In the genomic region with DNA sequence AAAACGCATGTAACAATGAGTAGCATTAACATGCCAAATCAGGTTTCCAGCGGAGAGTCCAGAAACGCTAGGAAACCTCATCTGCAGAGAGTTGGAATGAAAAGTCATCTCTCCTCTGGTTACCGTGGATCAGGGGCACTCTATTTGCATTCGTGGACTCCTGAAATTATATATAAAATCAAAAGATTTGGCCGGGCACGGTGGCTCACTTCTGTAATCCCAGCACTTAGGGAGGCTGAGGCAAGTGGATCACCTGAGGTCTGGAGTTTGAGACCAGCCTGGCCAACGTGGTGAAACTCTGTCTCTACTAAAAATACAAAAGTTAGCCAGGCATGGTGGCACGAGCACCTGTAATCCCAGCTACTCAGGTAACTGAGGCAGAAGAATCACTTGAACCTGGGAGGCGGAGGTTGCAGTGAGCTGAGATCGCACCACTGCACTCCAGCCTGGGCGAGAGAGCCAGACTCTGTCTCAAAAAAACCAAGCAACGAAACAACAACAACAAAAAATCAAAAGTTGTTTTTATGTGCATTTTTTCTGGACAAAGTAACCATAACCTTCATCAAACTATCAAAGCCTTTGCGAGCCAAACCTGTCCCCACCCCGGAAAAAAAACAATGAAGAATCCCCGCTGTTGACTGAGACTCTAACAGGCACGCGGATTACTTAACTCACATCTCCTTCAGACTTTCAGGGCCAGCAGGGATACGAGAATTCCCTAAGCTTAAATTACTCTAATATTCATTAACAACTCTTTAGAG, we compare ENCODE assay signal across 8 cellular contexts.
DNase-seq lines count a peak whose midpoint lies in the region; ATAC-seq and TF ChIP-seq lines count a peak whose summit lies in the region.

No MANE protein-coding gene starts in this region.

- peaks cover 3% of the 10 kb centered on the region for H3K27me3 Mint-ChIP-seq in activated naive CD4-positive, alpha-beta T cell treated with anti-CD3 and anti-CD28 coated beads for 36 hours (ENCODE audit: low read depth)
- peaks cover 18% of the 10 kb centered on the region for H3K27me3 Mint-ChIP-seq in activated naive CD8-positive, alpha-beta T cell treated with anti-CD3 and anti-CD28 coated beads, Interleukin-2, amount 50 U/mL, for 24 hours

- peaks cover 15% of the 10 kb centered on the region for H3K4me1 Mint-ChIP-seq in activated naive CD4-positive, alpha-beta T cell treated with anti-CD3 and anti-CD28 coated beads for 36 hours (ENCODE audit: low read depth)
- peaks cover 30% of the 10 kb centered on the region for H3K4me1 Mint-ChIP-seq in activated naive CD8-positive, alpha-beta T cell treated with anti-CD3 and anti-CD28 coated beads, Interleukin-2, amount 50 U/mL, for 24 hours

- peaks cover 9% of the 10 kb centered on the region for H3K9me3 Mint-ChIP-seq in activated naive CD4-positive, alpha-beta T cell treated with anti-CD3 and anti-CD28 coated beads for 36 hours
- H3K9me3 Mint-ChIP-seq in activated naive CD4-positive, alpha-beta T cell treated with anti-CD3 and anti-CD28 coated beads, Interleukin-2, amount 50 U/mL, for 72 hours = no peaks in the 10 kb centered on the region
- H3K9me3 Mint-ChIP-seq in activated naive CD8-positive, alpha-beta T cell treated with anti-CD3 and anti-CD28 coated beads, Interleukin-2, amount 50 U/mL, for 24 hours = peaks cover 7% of the 10 kb centered on the region

- DNase-seq in activated naive CD4-positive, alpha-beta T cell treated with anti-CD3 and anti-CD28 coated beads for 36 hours = no peak
- DNase-seq in activated naive CD4-positive, alpha-beta T cell treated with anti-CD3 and anti-CD28 coated beads, Interleukin-2, amount 50 U/mL, for 72 hours (ENCODE audit: low spot score in 2 of 2) = no peak
- DNase-seq in activated naive CD8-positive, alpha-beta T cell treated with anti-CD3 and anti-CD28 coated beads, Interleukin-2, amount 50 U/mL, for 24 hours = no peak
- DNase-seq in uterus (no peak), iPS-NIHi11 (ENCODE audit: low spot score) (no peak)

- no peak for ATAC-seq in activated naive CD4-positive, alpha-beta T cell treated with anti-CD3 and anti-CD28 coated beads, Interleukin-2, amount 50 U/mL, for 72 hours
- ATAC-seq in activated naive CD8-positive, alpha-beta T cell treated with anti-CD3 and anti-CD28 coated beads, Interleukin-2, amount 50 U/mL, for 24 hours = no peak
- no peak for ATAC-seq in GM21526 (IDR thresholded peaks at IDR 0.05; ENCODE audit: low FRiP score, unreplicated experiment)
- ATAC-seq in GM21576 (IDR thresholded peaks at IDR 0.05; ENCODE audit: unreplicated experiment) = no peak

- peak overlapping the region; percentile 36 for H3K4me3 Mint-ChIP-seq in activated naive CD4-positive, alpha-beta T cell treated with anti-CD3 and anti-CD28 coated beads for 36 hours
- H3K4me3 Mint-ChIP-seq in activated naive CD8-positive, alpha-beta T cell treated with anti-CD3 and anti-CD28 coated beads, Interleukin-2, amount 50 U/mL, for 24 hours = peak overlapping the region; percentile 75

- intact Hi-C loops in activated naive CD4-positive, alpha-beta T cell treated with anti-CD3 and anti-CD28 coated beads for 36 hours (cut with micrococcal nuclease) = no loop called here
- intact Hi-C loops in uterus (cut with DNase I; ENCODE audit: low total_unique reads) = no loop called here

- H3K27me3 ChIP-seq in liver (ENCODE audit: control insufficient read depth in 4 of 4, insufficient read depth in 4 of 4, low read length in 3 of 4) (no peaks in the 10 kb centered on the region), uterus (no peaks in the 10 kb centered on the region)

- H3K36me3 Mint-ChIP-seq in activated naive CD4-positive, alpha-beta T cell treated with anti-CD3 and anti-CD28 coated beads for 36 hours (ENCODE audit: low read depth) = peaks cover 2% of the 10 kb centered on the region
- H3K36me3 Mint-ChIP-seq in activated naive CD4-positive, alpha-beta T cell treated with anti-CD3 and anti-CD28 coated beads, Interleukin-2, amount 50 U/mL, for 72 hours = peaks cover 0 to 14% of the 10 kb centered on the region in 2 donors
- peaks cover 2% of the 10 kb centered on the region for H3K36me3 Mint-ChIP-seq in activated naive CD8-positive, alpha-beta T cell treated with anti-CD3 and anti-CD28 coated beads, Interleukin-2, amount 50 U/mL, for 24 hours (ENCODE audit: low read depth)

- H3K9ac ChIP-seq in liver (ENCODE audit: low read depth in 1 of 2, low read length in 2 of 2) = peak overlapping the region; percentile 82 to 86

- no peaks in the 10 kb centered on the region for H3K36me3 ChIP-seq in liver (ENCODE audit: control insufficient read depth in 4 of 4, insufficient read depth in 3 of 4, low read depth in 1 of 4, low read length in 3 of 4)
- H3K36me3 ChIP-seq in uterus = no peaks in the 10 kb centered on the region

- H3K9me3 ChIP-seq in liver (ENCODE audit: control insufficient read depth in 4 of 4, low read length in 3 of 4) (no peaks in the 10 kb centered on the region), uterus (no peaks in the 10 kb centered on the region)

- H3K27ac ChIP-seq in liver (ENCODE audit: low read depth in 1 of 2, low read length in 2 of 2) (peak overlapping the region; percentile 59 to 66), uterus (peak overlapping the region; percentile 79 to 86)

- TF ChIP-seq CTCF in liver (IDR thresholded peaks at IDR 0.05; ENCODE audit: low read depth, low read length, missing input control) = no peak
- TF ChIP-seq CTCF in uterus (IDR thresholded peaks at IDR 0.05) = no peak

- no peak overlapping the region for H3K27ac Mint-ChIP-seq in activated naive CD4-positive, alpha-beta T cell treated with anti-CD3 and anti-CD28 coated beads for 36 hours
- peak overlapping the region in 1 of 2 donors; percentile 68 for H3K27ac Mint-ChIP-seq in activated naive CD4-positive, alpha-beta T cell treated with anti-CD3 and anti-CD28 coated beads, Interleukin-2, amount 50 U/mL, for 72 hours
- H3K27ac Mint-ChIP-seq in activated naive CD8-positive, alpha-beta T cell treated with anti-CD3 and anti-CD28 coated beads, Interleukin-2, amount 50 U/mL, for 24 hours = no peak overlapping the region

- TF ChIP-seq POLR2A in uterus (IDR thresholded peaks at IDR 0.05) = no peak

- 36% methylated on average over 19 of the region's 19 CpGs for WGBS in liver

- peak overlapping the region; percentile 47 to 80 (median 69) for H3K4me3 ChIP-seq in liver (ENCODE audit: low read depth in 1 of 3, low read length in 3 of 3)
- peak overlapping the region; percentile 43 to 49 for H3K4me3 ChIP-seq in uterus

- H3K4me1 ChIP-seq in liver (ENCODE audit: control insufficient read depth in 4 of 4, insufficient read depth in 4 of 4, low read length in 3 of 4) = peaks cover 0 to 5% (median 1%) of the 10 kb centered on the region in 4 donors
- no peaks in the 10 kb centered on the region for H3K4me1 ChIP-seq in uterus

- no peak for TF ChIP-seq RAD21 in liver (IDR thresholded peaks at IDR 0.05)

- CTCF ChIA-PET in activated naive CD4-positive, alpha-beta T cell treated with anti-CD3 and anti-CD28 coated beads for 36 hours (lab: Charles Lee) = no interaction called here

TF ChIP-seq in liver, 16 proteins besides CTCF, POLR2A, EP300 and RAD21 (continues in another document):
- TF ChIP-seq FOXA2 (IDR thresholded peaks at IDR 0.05) (no peak), SP1 (IDR thresholded peaks at IDR 0.05) (no peak), TAF1 (conservative IDR thresholded peaks at IDR 0.05) (no peak), RXRA (IDR thresholded peaks at IDR 0.05) (no peak), GABPA (IDR thresholded peaks at IDR 0.05 in 1 of 2, conservative IDR thresholded peaks at IDR 0.05 in 1 of 2) (no peak), YY1 (IDR thresholded peaks at IDR 0.05) (no peak)
- TF ChIP-seq, protein P1, sequence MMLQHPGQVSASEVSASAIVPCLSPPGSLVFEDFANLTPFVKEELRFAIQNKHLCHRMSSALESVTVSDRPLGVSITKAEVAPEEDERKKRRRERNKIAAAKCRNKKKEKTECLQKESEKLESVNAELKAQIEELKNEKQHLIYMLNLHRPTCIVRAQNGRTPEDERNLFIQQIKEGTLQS (IDR thresholded peaks at IDR 0.05) = no peak
- TF ChIP-seq, protein P2, sequence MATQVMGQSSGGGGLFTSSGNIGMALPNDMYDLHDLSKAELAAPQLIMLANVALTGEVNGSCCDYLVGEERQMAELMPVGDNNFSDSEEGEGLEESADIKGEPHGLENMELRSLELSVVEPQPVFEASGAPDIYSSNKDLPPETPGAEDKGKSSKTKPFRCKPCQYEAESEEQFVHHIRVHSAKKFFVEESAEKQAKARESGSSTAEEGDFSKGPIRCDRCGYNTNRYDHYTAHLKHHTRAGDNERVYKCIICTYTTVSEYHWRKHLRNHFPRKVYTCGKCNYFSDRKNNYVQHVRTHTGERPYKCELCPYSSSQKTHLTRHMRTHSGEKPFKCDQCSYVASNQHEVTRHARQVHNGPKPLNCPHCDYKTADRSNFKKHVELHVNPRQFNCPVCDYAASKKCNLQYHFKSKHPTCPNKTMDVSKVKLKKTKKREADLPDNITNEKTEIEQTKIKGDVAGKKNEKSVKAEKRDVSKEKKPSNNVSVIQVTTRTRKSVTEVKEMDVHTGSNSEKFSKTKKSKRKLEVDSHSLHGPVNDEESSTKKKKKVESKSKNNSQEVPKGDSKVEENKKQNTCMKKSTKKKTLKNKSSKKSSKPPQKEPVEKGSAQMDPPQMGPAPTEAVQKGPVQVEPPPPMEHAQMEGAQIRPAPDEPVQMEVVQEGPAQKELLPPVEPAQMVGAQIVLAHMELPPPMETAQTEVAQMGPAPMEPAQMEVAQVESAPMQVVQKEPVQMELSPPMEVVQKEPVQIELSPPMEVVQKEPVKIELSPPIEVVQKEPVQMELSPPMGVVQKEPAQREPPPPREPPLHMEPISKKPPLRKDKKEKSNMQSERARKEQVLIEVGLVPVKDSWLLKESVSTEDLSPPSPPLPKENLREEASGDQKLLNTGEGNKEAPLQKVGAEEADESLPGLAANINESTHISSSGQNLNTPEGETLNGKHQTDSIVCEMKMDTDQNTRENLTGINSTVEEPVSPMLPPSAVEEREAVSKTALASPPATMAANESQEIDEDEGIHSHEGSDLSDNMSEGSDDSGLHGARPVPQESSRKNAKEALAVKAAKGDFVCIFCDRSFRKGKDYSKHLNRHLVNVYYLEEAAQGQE (IDR thresholded peaks at IDR 0.05) = no peak
- TF ChIP-seq, protein P3, sequence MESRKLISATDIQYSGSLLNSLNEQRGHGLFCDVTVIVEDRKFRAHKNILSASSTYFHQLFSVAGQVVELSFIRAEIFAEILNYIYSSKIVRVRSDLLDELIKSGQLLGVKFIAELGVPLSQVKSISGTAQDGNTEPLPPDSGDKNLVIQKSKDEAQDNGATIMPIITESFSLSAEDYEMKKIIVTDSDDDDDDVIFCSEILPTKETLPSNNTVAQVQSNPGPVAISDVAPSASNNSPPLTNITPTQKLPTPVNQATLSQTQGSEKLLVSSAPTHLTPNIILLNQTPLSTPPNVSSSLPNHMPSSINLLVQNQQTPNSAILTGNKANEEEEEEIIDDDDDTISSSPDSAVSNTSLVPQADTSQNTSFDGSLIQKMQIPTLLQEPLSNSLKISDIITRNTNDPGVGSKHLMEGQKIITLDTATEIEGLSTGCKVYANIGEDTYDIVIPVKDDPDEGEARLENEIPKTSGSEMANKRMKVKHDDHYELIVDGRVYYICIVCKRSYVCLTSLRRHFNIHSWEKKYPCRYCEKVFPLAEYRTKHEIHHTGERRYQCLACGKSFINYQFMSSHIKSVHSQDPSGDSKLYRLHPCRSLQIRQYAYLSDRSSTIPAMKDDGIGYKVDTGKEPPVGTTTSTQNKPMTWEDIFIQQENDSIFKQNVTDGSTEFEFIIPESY (IDR thresholded peaks at IDR 0.05) = no peak
